Comparison of ENCODE assay signal across 13 cellular contexts in the genomic region with DNA sequence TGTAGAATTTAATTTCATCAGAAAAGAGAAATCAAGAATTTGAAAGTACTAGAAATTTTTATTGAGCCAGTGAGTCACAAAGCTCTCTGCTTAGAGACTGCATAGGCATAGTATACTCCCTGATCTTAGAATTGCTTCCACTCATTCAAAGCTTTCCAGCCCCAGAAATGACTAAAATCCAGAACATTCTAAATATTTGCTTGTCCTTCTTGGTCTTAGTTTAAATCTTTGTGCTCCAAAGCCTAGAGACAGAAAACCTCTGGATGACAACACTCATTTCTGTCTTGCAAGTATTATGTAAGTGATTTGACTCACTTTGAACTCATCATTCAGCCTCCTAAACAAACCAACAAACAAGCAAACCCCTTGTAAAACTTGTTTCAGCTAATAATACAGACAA.
DNase-seq lines count a peak whose midpoint lies in the region; ATAC-seq and TF ChIP-seq lines count a peak whose summit lies in the region.
"Had no signal": no experiment of that assay in that cellular context is flagged by ENCODE, and none has a peak within 500 bp of the region (broad histone marks: within the 10 kb centered on the region; RNA-seq: fewer than 3 reads in every experiment).

No MANE protein-coding gene starts in this region.

- no peak overlapping the region for H4K8ac ChIP-seq in IMR-90 (ENCODE audit: low read depth in 2 of 2, low read length in 2 of 2)

- no peaks in the 10 kb centered on the region for H3K27me3 Mint-ChIP-seq in CD8-positive, alpha-beta T cell (ENCODE audit: low read depth)
- H3K27me3 Mint-ChIP-seq in naive thymus-derived CD4-positive, alpha-beta T cell = no peaks in the 10 kb centered on the region

- H2BK15ac ChIP-seq in IMR-90 (ENCODE audit: low read depth, low read length) = no peak overlapping the region

- dilution Hi-C loops in IMR-90 (cut with HindIII; ENCODE audit: low sequenced_read_pairs, unreplicated experiment) = no loop called here

- H3K36me3 ChIP-seq in CD8-positive, alpha-beta T cell (ENCODE audit: insufficient read depth, low read length) = peaks cover 67% of the 10 kb centered on the region
- no peaks in the 10 kb centered on the region for H3K36me3 ChIP-seq in IMR-90 (ENCODE audit: control insufficient read depth, insufficient read depth, low read length)
- no peaks in the 10 kb centered on the region for H3K36me3 ChIP-seq in adipocyte (ENCODE audit: control insufficient read depth, insufficient read depth, low read length, severe bottlenecking)
- peaks cover 26 to 84% (median 75%) of the 10 kb centered on the region in 3 experiments for H3K36me3 ChIP-seq in naive thymus-derived CD4-positive, alpha-beta T cell (ENCODE audit: control insufficient read depth in 2 of 3, insufficient read depth in 3 of 3, low read length in 3 of 3)
- H3K36me3 ChIP-seq: sigmoid colon had no signal

- no peak overlapping the region for H3K4me3 ChIP-seq in CD8-positive, alpha-beta T cell (ENCODE audit: low read depth, low read length)
- H3K4me3 ChIP-seq in IMR-90 (ENCODE audit: insufficient read depth, low read depth, low read length) (no peak overlapping the region), adipocyte (ENCODE audit: low read length) (no peak overlapping the region), right cardiac atrium (ENCODE audit: low read length) (no peak overlapping the region)
- H3K4me3 ChIP-seq in naive thymus-derived CD4-positive, alpha-beta T cell (ENCODE audit: low read length) = no peak overlapping the region
- H3K4me3 ChIP-seq: hepatocyte, sigmoid colon had no signal

- no peak overlapping the region for H3K9ac ChIP-seq in IMR-90 (ENCODE audit: low read depth, low read length)
- H3K9ac ChIP-seq in adipocyte (ENCODE audit: low read length) = no peak overlapping the region

- H3K4me2 ChIP-seq in IMR-90 (ENCODE audit: low read depth, low read length) = no peak overlapping the region
- H3K4me2 ChIP-seq: hepatocyte had no signal

- in situ Hi-C loops in IMR-90 (cut with MboI; ENCODE audit: low sequenced_read_pairs) = no loop called here

- TF ChIP-seq POLR2A in IMR-90 (IDR thresholded peaks at IDR 0.05; ENCODE audit: low read depth, low read length) = no peak

- POLR2A ChIA-PET in CD8-positive, alpha-beta T cell (lab: Charles Lee) = no interaction called here
- POLR2A ChIA-PET in IMR-90 (lab: Charles Lee; ENCODE audit: unreplicated experiment) = no interaction called here
- POLR2A ChIA-PET in naive thymus-derived CD4-positive, alpha-beta T cell (lab: Charles Lee) = interaction anchor here (0.8 to 1.2 kb wide), 3 partner anchors 10 to 94 kb away, joined by 3 to 4 read pairs (median 3); no protein-coding TSS in a partner anchor

- H2BK5ac ChIP-seq in IMR-90 (ENCODE audit: low read depth, low read length, poor library complexity, severe bottlenecking) = no peak overlapping the region

- TF ChIP-seq CTCF in CD8-positive, alpha-beta T cell (IDR thresholded peaks at IDR 0.05) = no peak
- TF ChIP-seq CTCF in IMR-90 (conservative IDR thresholded peaks at IDR 0.05; ENCODE audit: low read depth, low read length) = no peak

- CTCF ChIA-PET in CD8-positive, alpha-beta T cell (lab: Charles Lee) = interaction anchor here (1.0 to 1.1 kb wide), 2 partner anchors 9 to 400 kb away, joined by 3 to 4 read pairs; no protein-coding TSS in a partner anchor
- CTCF ChIA-PET in IMR-90 (lab: Yijun Ruan, JAX) = no interaction called here
- CTCF ChIA-PET in naive thymus-derived CD4-positive, alpha-beta T cell (lab: Charles Lee) = interaction anchor here (0.6 to 0.7 kb wide), 2 partner anchors 22 to 496 kb away, joined by 3 to 4 read pairs; no protein-coding TSS in a partner anchor

- peak overlapping the region; percentile 38 for H3K27ac Mint-ChIP-seq in CD8-positive, alpha-beta T cell
- peak overlapping the region in 8 of 9 donors; percentile 48 to 90 (median 70) for H3K27ac Mint-ChIP-seq in naive thymus-derived CD4-positive, alpha-beta T cell
- H3K27ac Mint-ChIP-seq: mesothelial cell of epicardium had no signal

- H3K79me1 ChIP-seq in IMR-90 (ENCODE audit: low read depth in 1 of 2, low read length in 2 of 2) = no peaks in the 10 kb centered on the region

- no peak overlapping the region for H3K4ac ChIP-seq in IMR-90 (ENCODE audit: low read depth, low read length)

- H3K4me3 Mint-ChIP-seq in CD8-positive, alpha-beta T cell = no peak overlapping the region
- H3K4me3 Mint-ChIP-seq in naive thymus-derived CD4-positive, alpha-beta T cell = no peak overlapping the region
- H3K4me3 Mint-ChIP-seq: mesothelial cell of epicardium had no signal

- H3K56ac ChIP-seq in IMR-90 (ENCODE audit: extremely low read depth, insufficient read depth, low read length) = no peak overlapping the region

- no peak overlapping the region for H2AK9ac ChIP-seq in IMR-90 (replicated peaks; ENCODE audit: low read depth, low read length, poor library complexity)

- DNase-seq in CD8-positive, alpha-beta T cell = no peak
- DNase-seq in IMR-90 = peak; percentile 69
- DNase-seq in adipocyte (ENCODE audit: low read depth) = peak; percentile 48
- DNase-seq in naive thymus-derived CD4-positive, alpha-beta T cell = no peak
- no peak for DNase-seq in right cardiac atrium
- DNase-seq: activated effector memory CD4-positive, alpha-beta T cell treated with Interleukin-2 at 50 U/mL for 16 hours; DMS79; NCI-H187 treated with DMSO at 0.1 percent for 48 hours; sigmoid colon had no signal

- no peak overlapping the region for H2BK120ac ChIP-seq in IMR-90 (ENCODE audit: low read depth, low read length)

- no TSS peak for BruUV-seq in IMR-90 (replicated peaks; lab: Mats Ljungman, UMichigan)

- TF ChIP-seq RAD21 in IMR-90 (IDR thresholded peaks at IDR 0.05; ENCODE audit: low read length) = no peak

- no peaks in the 10 kb centered on the region; the same call in 1 of the 2 replicates for H3K9me1 ChIP-seq in IMR-90 (ENCODE audit: insufficient read depth, low read length)

- H3K9me3 ChIP-seq in CD8-positive, alpha-beta T cell (ENCODE audit: low read length) = no peaks in the 10 kb centered on the region
- no peaks in the 10 kb centered on the region for H3K9me3 ChIP-seq in IMR-90 (ENCODE audit: control insufficient read depth, insufficient read depth, low read length)
- no peaks in the 10 kb centered on the region for H3K9me3 ChIP-seq in adipocyte (ENCODE audit: control insufficient read depth, low read length)
- H3K9me3 ChIP-seq in naive thymus-derived CD4-positive, alpha-beta T cell (ENCODE audit: control insufficient read depth in 2 of 3, low read length in 3 of 3) = no peaks in the 10 kb centered on the region
- no peaks in the 10 kb centered on the region for H3K9me3 ChIP-seq in right cardiac atrium (ENCODE audit: control insufficient read depth, low read length)
- H3K9me3 ChIP-seq: sigmoid colon had no signal

- H3K27me3 ChIP-seq in CD8-positive, alpha-beta T cell (ENCODE audit: insufficient read depth, low read length) = no peaks in the 10 kb centered on the region
- H3K27me3 ChIP-seq in IMR-90 (ENCODE audit: control insufficient read depth, insufficient read depth, low read length) (no peaks in the 10 kb centered on the region), adipocyte (replicated peaks; ENCODE audit: control insufficient read depth, insufficient read depth, low read length) (no peaks in the 10 kb centered on the region), right cardiac atrium (ENCODE audit: control insufficient read depth, insufficient read depth) (no peaks in the 10 kb centered on the region)
- H3K27me3 ChIP-seq in naive thymus-derived CD4-positive, alpha-beta T cell (ENCODE audit: control insufficient read depth in 2 of 2, insufficient read depth in 2 of 2, low read length in 2 of 2) = no peaks in the 10 kb centered on the region
- H3K27me3 ChIP-seq: hepatocyte, sigmoid colon had no signal

- no peak overlapping the region for H3K23ac ChIP-seq in IMR-90 (ENCODE audit: low read depth, low read length)

- H2AK5ac ChIP-seq in IMR-90 (ENCODE audit: low read depth, low read length) = no peak overlapping the region

- peaks cover 9% of the 10 kb centered on the region for H3K4me1 ChIP-seq in CD8-positive, alpha-beta T cell (ENCODE audit: insufficient read depth, low read length)
- H3K4me1 ChIP-seq in IMR-90 (ENCODE audit: control insufficient read depth, insufficient read depth, low read length) = no peaks in the 10 kb centered on the region; the same call in 1 of the 2 replicates
- peaks cover 4% of the 10 kb centered on the region for H3K4me1 ChIP-seq in adipocyte (ENCODE audit: control insufficient read depth, insufficient read depth, low read length)
- peaks cover 6 to 20% of the 10 kb centered on the region in 2 donors for H3K4me1 ChIP-seq in naive thymus-derived CD4-positive, alpha-beta T cell (ENCODE audit: control insufficient read depth in 2 of 2, insufficient read depth in 2 of 2, low read length in 2 of 2)
- no peaks in the 10 kb centered on the region for H3K4me1 ChIP-seq in right cardiac atrium (ENCODE audit: control insufficient read depth, insufficient read depth, low read length)
- H3K4me1 ChIP-seq: sigmoid colon had no signal

- H4K91ac ChIP-seq in IMR-90 (ENCODE audit: insufficient read depth, low read depth, low read length) = no peak overlapping the region

- H2BK20ac ChIP-seq in IMR-90 (ENCODE audit: low read depth, low read length) = no peak overlapping the region

- H3K18ac ChIP-seq in IMR-90 (ENCODE audit: low read depth, low read length) = no peak overlapping the region

- H4K20me1 ChIP-seq in IMR-90 (ENCODE audit: insufficient read depth, low read length) = no peaks in the 10 kb centered on the region

- no peak overlapping the region for H3K14ac ChIP-seq in IMR-90 (replicated peaks; ENCODE audit: low read depth, low read length)

- no peak for ATAC-seq in CD8-positive, alpha-beta T cell
- ATAC-seq in IMR-90 (ENCODE audit: low read depth) (peak; percentile 92), HG03571 (IDR thresholded peaks at IDR 0.05; ENCODE audit: unreplicated experiment) (no peak), HG02981 (IDR thresholded peaks at IDR 0.05; ENCODE audit: unreplicated experiment) (no peak), right cardiac atrium (no peak)
- ATAC-seq in naive thymus-derived CD4-positive, alpha-beta T cell = peak; percentile 10

- H3K9me3 Mint-ChIP-seq in CD8-positive, alpha-beta T cell = no peaks in the 10 kb centered on the region
- H3K9me3 Mint-ChIP-seq in naive thymus-derived CD4-positive, alpha-beta T cell = peaks cover 0 to 1% (median 0%) of the 10 kb centered on the region in 11 donors
- H3K9me3 Mint-ChIP-seq: mesothelial cell of epicardium had no signal

- no peak overlapping the region for H4K5ac ChIP-seq in IMR-90 (ENCODE audit: low read depth, low read length)

- intact Hi-C loops in CD8-positive, alpha-beta T cell (cut with DNase I, micrococcal nuclease) = loop anchor here (2.0 to 10.0 kb wide), 4 partner anchors 14 to 1528 kb away; no protein-coding TSS in a partner anchor
- intact Hi-C loops in IMR-90 (cut with micrococcal nuclease) = no loop called here
- intact Hi-C loops in naive thymus-derived CD4-positive, alpha-beta T cell (cut with micrococcal nuclease) = loop anchor here (1.0 to 5.0 kb wide), 3 partner anchors 8 to 34 kb away; no protein-coding TSS in a partner anchor
- intact Hi-C loops in right cardiac atrium (cut with DNase I) = no loop called here

- peaks cover 93% of the 10 kb centered on the region for H3K36me3 Mint-ChIP-seq in CD8-positive, alpha-beta T cell
- peaks cover 13 to 75% (median 58%) of the 10 kb centered on the region in 5 donors for H3K36me3 Mint-ChIP-seq in naive thymus-derived CD4-positive, alpha-beta T cell
- H3K36me3 Mint-ChIP-seq: mesothelial cell of epicardium had no signal

- H2AFZ ChIP-seq in IMR-90 (replicated peaks; ENCODE audit: low read length, poor library complexity) = no peak overlapping the region
- H2AFZ ChIP-seq: hepatocyte had no signal

- no peak overlapping the region for H3K27ac ChIP-seq in CD8-positive, alpha-beta T cell (ENCODE audit: low read depth, low read length)
- H3K27ac ChIP-seq in IMR-90 (ENCODE audit: insufficient read depth, low read length) = no peak overlapping the region
- H3K27ac ChIP-seq in naive thymus-derived CD4-positive, alpha-beta T cell (ENCODE audit: low read depth, low read length) = peak overlapping the region; percentile 15
- no peak overlapping the region for H3K27ac ChIP-seq in right cardiac atrium (ENCODE audit: low read length)
- H3K27ac ChIP-seq: hepatocyte, sigmoid colon had no signal

- peaks cover 54% of the 10 kb centered on the region for H3K4me1 Mint-ChIP-seq in CD8-positive, alpha-beta T cell (ENCODE audit: low read depth)
- H3K4me1 Mint-ChIP-seq in naive thymus-derived CD4-positive, alpha-beta T cell = peaks cover 20 to 78% (median 63%) of the 10 kb centered on the region in 7 donors
- H3K4me1 Mint-ChIP-seq: mesothelial cell of epicardium had no signal

Comparison
In these comparisons a context has a peak if more than half of its experiments do, and no peak if none do; other contexts are left out.
1. ATAC-seq: peak in IMR-90 (single experiment) and naive thymus-derived CD4-positive, alpha-beta T cell (single experiment); none in CD8-positive, alpha-beta T cell (single experiment), HG03571 (single experiment), HG02981 (single experiment) and right cardiac atrium (0 of 2).
2. DNase-seq: peak in IMR-90 (single experiment) and adipocyte (single experiment); none in CD8-positive, alpha-beta T cell (0 of 7), naive thymus-derived CD4-positive, alpha-beta T cell (0 of 9) and right cardiac atrium (0 of 3).
3. intact Hi-C loops: an anchor here in CD8-positive, alpha-beta T cell (2.0 to 10.0 kb wide) and naive thymus-derived CD4-positive, alpha-beta T cell (1.0 to 5.0 kb wide); none called in IMR-90 and right cardiac atrium.